In the genomic region with DNA sequence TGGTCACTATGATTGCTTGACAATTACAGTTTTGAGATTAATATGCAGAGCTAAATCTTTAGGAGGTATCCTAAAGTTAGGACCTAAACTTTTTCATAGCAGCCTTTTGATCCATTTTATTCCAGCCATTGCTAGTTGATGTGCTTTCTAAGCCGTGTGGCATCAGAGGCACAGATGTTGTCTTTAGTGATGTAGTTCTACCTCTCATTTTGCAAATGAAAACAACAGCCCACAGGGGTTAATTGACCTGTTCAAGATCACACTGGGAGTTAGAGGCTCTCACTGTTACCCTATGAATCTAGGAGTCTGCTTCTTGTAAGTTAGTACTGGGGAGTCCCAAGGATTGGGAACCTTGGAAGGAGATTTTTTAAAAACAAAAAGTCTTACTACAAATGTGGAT, we compare ENCODE assay signal across 22 cellular contexts.
"Had no signal": no experiment of that assay in that cellular context is flagged by ENCODE, and none has a peak within 500 bp of the region (broad histone marks: within the 10 kb centered on the region; RNA-seq: fewer than 3 reads in every experiment).

No MANE protein-coding gene starts in this region.

- ATAC-seq: activated CD4-positive, CD25-positive, alpha-beta regulatory T cell treated with anti-CD3 and anti-CD28 coated beads, Interleukin-2, amount 50 U/mL, for 24 hours; activated naive CD8-positive, alpha-beta T cell treated with anti-CD3 and anti-CD28 coated beads, Interleukin-2, amount 50 U/mL, for 24 hours; left ventricle myocardium superior; stimulated activated naive B cell treated with anti-CD40 and anti-IgM and Interleukin-4, amounts not matched to agents 10 μg/mL and 1 μg/mL and 100 μg/mL, for 72 hours had no signal

- H3K9me3 ChIP-seq: colonic mucosa, spleen had no signal

- H3K4me3 ChIP-seq: colonic mucosa, spleen had no signal

- H3K4me1 Mint-ChIP-seq: activated naive CD4-positive, alpha-beta T cell treated with anti-CD3 and anti-CD28 coated beads, Interleukin-2, amount 10 ng/mL, durations not matched to agents 7 days and 5 days; activated naive CD8-positive, alpha-beta T cell treated with anti-CD3 and anti-CD28 coated beads, Interleukin-2, amount 50 U/mL, for 24 hours; immature natural killer cell had no signal

- H3K4me3 Mint-ChIP-seq: activated naive CD4-positive, alpha-beta T cell treated with anti-CD3 and anti-CD28 coated beads, Interleukin-2, amount 10 ng/mL, durations not matched to agents 7 days and 5 days; activated naive CD8-positive, alpha-beta T cell treated with anti-CD3 and anti-CD28 coated beads, Interleukin-2, amount 50 U/mL, for 24 hours; immature natural killer cell; stimulated activated naive B cell treated with anti-CD40 and anti-IgM and Interleukin-4, amounts not matched to agents 10 μg/mL and 1 μg/mL and 100 μg/mL, for 72 hours had no signal

- FAIRE-seq: endometrium had no signal

- H3K27ac ChIP-seq: brain microvascular endothelial cell, colonic mucosa, spleen had no signal

- H3K36me3 Mint-ChIP-seq: activated naive CD4-positive, alpha-beta T cell treated with anti-CD3 and anti-CD28 coated beads, Interleukin-2, amount 10 ng/mL, durations not matched to agents 7 days and 5 days; stimulated activated naive B cell treated with anti-CD40 and anti-IgM and Interleukin-4, amounts not matched to agents 10 μg/mL and 1 μg/mL and 100 μg/mL, for 72 hours had no signal

- H3K27ac Mint-ChIP-seq: activated naive CD4-positive, alpha-beta T cell treated with anti-CD3 and anti-CD28 coated beads, Interleukin-2, amount 10 ng/mL, durations not matched to agents 7 days and 5 days; activated naive CD8-positive, alpha-beta T cell treated with anti-CD3 and anti-CD28 coated beads, Interleukin-2, amount 50 U/mL, for 24 hours; immature natural killer cell; stimulated activated naive B cell treated with anti-CD40 and anti-IgM and Interleukin-4, amounts not matched to agents 10 μg/mL and 1 μg/mL and 100 μg/mL, for 72 hours had no signal

- H3K9me3 Mint-ChIP-seq: activated naive CD4-positive, alpha-beta T cell treated with anti-CD3 and anti-CD28 coated beads, Interleukin-2, amount 10 ng/mL, durations not matched to agents 7 days and 5 days; activated naive CD8-positive, alpha-beta T cell treated with anti-CD3 and anti-CD28 coated beads, Interleukin-2, amount 50 U/mL, for 24 hours; immature natural killer cell; stimulated activated naive B cell treated with anti-CD40 and anti-IgM and Interleukin-4, amounts not matched to agents 10 μg/mL and 1 μg/mL and 100 μg/mL, for 72 hours had no signal

- DNase-seq: activated CD8-positive, alpha-beta memory T cell treated with anti-CD3 and anti-CD28 coated beads for 24 hours; activated CD8-positive, alpha-beta memory T cell treated with anti-CD3 and anti-CD28 coated beads, Interleukin-2, amount 50 U/mL, for 48 hours; activated effector memory CD4-positive, alpha-beta T cell treated with Interleukin-2 at 50 U/mL for 16 hours; activated naive CD4-positive, alpha-beta T cell treated with anti-CD3 and anti-CD28 coated beads, Interleukin-2, amount 10 ng/mL, durations not matched to agents 7 days and 5 days; activated naive CD8-positive, alpha-beta T cell treated with anti-CD3 and anti-CD28 coated beads, Interleukin-2, amount 50 U/mL, for 24 hours; activated T-cell treated with anti-CD3 and anti-CD28 coated beads, Interleukin-2, amount 50 U/mL, for 48 hours; aorta; brain microvascular endothelial cell; central memory CD4-positive, alpha-beta T cell; colonic mucosa; erythroblast; foreskin melanocyte; glutamatergic neuron; hippocampal formation; immature natural killer cell; kidney glomerular epithelial cell; left ventricle myocardium superior; retina; spleen; stimulated activated naive B cell treated with anti-CD40 and anti-IgM and Interleukin-4, amounts not matched to agents 10 μg/mL and 1 μg/mL and 100 μg/mL, for 72 hours had no signal

- H3K4me1 ChIP-seq: colonic mucosa had no signal

- H3K36me3 ChIP-seq: brain microvascular endothelial cell, colonic mucosa, spleen had no signal
